ENCODE assay signal across 8 cellular contexts in genomic region chr5:32709789-32710334, GRCh38. TPM values are rescaled to one million over a fixed set of nuclear protein-coding genes. Genes with fewer than 3 reads are reported as not detected.
DNase-seq lines count a peak whose midpoint lies in the region; ATAC-seq, FAIRE-seq and TF ChIP-seq lines count a peak whose summit lies in the region.

No MANE protein-coding gene starts in this region.

- ATAC-seq in GM18519 (IDR thresholded peaks at IDR 0.05; ENCODE audit: low FRiP score, unreplicated experiment) (peak; percentile 42), right cardiac atrium (peak; percentile 66 to 68), HG03097 (IDR thresholded peaks at IDR 0.05; ENCODE audit: low FRiP score, unreplicated experiment) (no peak)

- H3K27ac ChIP-seq in PC-9: no peak overlapping the region
- peak overlapping the region; percentile 49 for H3K27ac ChIP-seq in right cardiac atrium (ENCODE audit: low read length)

- DNase-seq in AG08395 (ENCODE audit: low spot score) (peak; percentile 72), HTR-8/SVneo (ENCODE audit: insufficient read length, low spot score) (peak; percentile 89), PC-9 (peak; percentile 45 to 82), anterior cingulate cortex (lab: John Stamatoyannopoulos, UW) (peak in 34 of 58 donors; percentile 8 to 64 (median 22)), right cardiac atrium (peak; percentile 76 to 90 (median 88)), posterior vena cava (ENCODE audit: low spot score) (peak; percentile 89)

- under 1% methylated on average over 39 of the region's 39 CpGs for WGBS in right cardiac atrium

- no peaks in the 10 kb centered on the region for H3K9me3 ChIP-seq in PC-9 (ENCODE audit: insufficient read depth, low read depth)
- H3K9me3 ChIP-seq in right cardiac atrium (ENCODE audit: control insufficient read depth, low read length): no peaks in the 10 kb centered on the region

- H3K4me3 ChIP-seq in PC-9 (peak overlapping the region; percentile 72), right cardiac atrium (ENCODE audit: low read length) (peak overlapping the region; percentile 66)

- H3K4me1 ChIP-seq in PC-9 (replicated peaks; ENCODE audit: insufficient read depth) (peaks cover 19% of the 10 kb centered on the region; the same call in 1 of the 2 replicates), right cardiac atrium (ENCODE audit: control insufficient read depth, insufficient read depth, low read length) (no peaks in the 10 kb centered on the region)

- CTCF ChIA-PET in PC-9 (lab: Charles Lee): interaction anchor here (0.7 to 3.1 kb wide), 4 partner anchors 72 to 143 kb away, joined by 3 to 13 read pairs (median 4); no protein-coding TSS in a partner anchor

- H2AFZ ChIP-seq in PC-9: peak overlapping the region; percentile 87

- BruUV-seq in PC-9 (replicated peaks; lab: Mats Ljungman, UMichigan): no TSS peak

- peak; percentile 80 for TF ChIP-seq CTCF in PC-9 (conservative IDR thresholded peaks at IDR 0.05)

- H3F3A ChIP-seq in PC-9 (ENCODE audit: insufficient read depth, low read depth): peaks cover 3% of the 10 kb centered on the region; the same call in 1 of the 2 replicates

- H3K9me2 ChIP-seq in PC-9 (ENCODE audit: insufficient read depth): no peaks in the 10 kb centered on the region

- H3K27me3 ChIP-seq in PC-9 (ENCODE audit: insufficient read depth, low read depth): peaks cover 18% of the 10 kb centered on the region
- H3K27me3 ChIP-seq in right cardiac atrium (ENCODE audit: control insufficient read depth, insufficient read depth): no peaks in the 10 kb centered on the region

- peak; percentile 88 for FAIRE-seq in HTR-8/SVneo (lab: Jason Lieb, UNC)

- H3K36me3 ChIP-seq in PC-9 (ENCODE audit: low read depth): no peaks in the 10 kb centered on the region

- H4K20me1 ChIP-seq in PC-9 (ENCODE audit: insufficient read depth): no peaks in the 10 kb centered on the region

- H3K4me2 ChIP-seq in PC-9: peak overlapping the region; percentile 99

- POLR2A ChIA-PET in PC-9 (lab: Charles Lee; ENCODE audit: unreplicated experiment): interaction anchor here (0.6 kb wide), 1 partner anchor 43 kb away, joined by 7 read pairs; no protein-coding TSS in a partner anchor

- H3K79me2 ChIP-seq in PC-9 (ENCODE audit: low read depth): no peaks in the 10 kb centered on the region

- intact Hi-C loops in PC-9 (cut with micrococcal nuclease; ENCODE audit: unreplicated experiment): loop anchor here (1.0 to 10.0 kb wide), 8 partner anchors 76 to 547 kb away; partner anchors contain the start of gene MTMR12
- intact Hi-C loops in right cardiac atrium (cut with DNase I): loop anchor here in 2 of 4 donors (10.0 kb wide), 2 partner anchors 135 to 715 kb away; no protein-coding TSS in a partner anchor
- intact Hi-C loops in posterior vena cava (cut with DNase I): loop anchor here (5.0 to 10.0 kb wide), 2 partner anchors 585 to 707 kb away; no protein-coding TSS in a partner anchor

RNA-seq across cellular contexts. Expression of gene NPR3, which starts 1.3 kb away (rescaled TPM):
- 2.2 and 4.1 TPM in 2 replicates for total RNA-seq in PC-9 (2021)
- 10 to 100 TPM; 27.8 to 85.3 (median 66.4) TPM for total RNA-seq in right cardiac atrium
- 12.6 TPM for polyA plus RNA-seq in right cardiac atrium
- 1 to 10 TPM; 4.3 to 6.5 TPM for total RNA-seq in posterior vena cava

Comparison
In these comparisons a context has a peak if more than half of its experiments do, and no peak if none do; other contexts are left out.
1. DNase-seq: peak in every context shown above with its lines; median percentile 89 in HTR-8/SVneo; 89 in posterior vena cava; 88 in right cardiac atrium; 72 in AG08395; 64 in PC-9; 22 in anterior cingulate cortex.